ENCODE assay signal across 21 cellular contexts in the genomic region with DNA sequence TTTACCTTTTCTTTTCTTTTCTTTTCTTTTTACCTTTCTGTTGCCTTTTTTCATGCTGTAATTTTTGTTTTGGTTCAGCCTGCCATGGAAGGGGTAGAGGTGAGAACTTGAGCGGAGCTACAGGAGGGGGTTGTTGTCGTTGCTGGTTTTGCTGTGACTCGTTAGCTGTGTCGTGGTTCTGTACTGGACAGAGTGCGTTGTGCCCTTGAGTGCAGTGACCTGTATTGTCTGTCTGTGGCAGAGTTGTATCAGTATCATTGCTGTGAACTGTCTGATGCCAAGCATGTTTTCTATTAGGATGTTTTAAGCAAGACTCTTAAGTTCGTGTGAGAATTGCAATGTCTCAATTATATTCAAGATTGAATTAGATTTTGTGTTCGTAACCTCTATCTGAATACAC.
"Had no signal": no experiment of that assay in that cellular context is flagged by ENCODE, and none has a peak within 500 bp of the region (broad histone marks: within the 10 kb centered on the region; RNA-seq: fewer than 3 reads in every experiment).

No MANE protein-coding gene starts in this region.

- H3K27me3 Mint-ChIP-seq: activated naive CD4-positive, alpha-beta T cell treated with anti-CD3 and anti-CD28 coated beads, Interleukin-2, amount 10 ng/mL, durations not matched to agents 7 days and 5 days; naive B cell; stimulated activated naive CD8-positive, alpha-beta T cell treated with anti-CD3 and anti-CD28 coated beads, Interleukin-15, amount 100 ng/mL, for 72 hours had no signal

- H3K27me3 ChIP-seq: body of pancreas, tibial artery had no signal

- H3K27ac Mint-ChIP-seq: activated naive CD4-positive, alpha-beta T cell treated with anti-CD3 and anti-CD28 coated beads, Interleukin-2, amount 10 ng/mL, durations not matched to agents 7 days and 5 days; stimulated activated naive CD8-positive, alpha-beta T cell treated with anti-CD3 and anti-CD28 coated beads, Interleukin-15, amount 100 ng/mL, for 72 hours had no signal

- ATAC-seq: activated T-cell treated with anti-CD3 and anti-CD28 coated beads, Interleukin-2, amount 50 U/mL, for 4 hours; body of pancreas; esophagus mucosa; lower lobe of right lung; stimulated activated naive CD8-positive, alpha-beta T cell treated with anti-CD3 and anti-CD28 coated beads, Interleukin-15, amount 100 ng/mL, for 72 hours had no signal

- H3K9me3 ChIP-seq: body of pancreas, lower lobe of right lung, psoas muscle, tibial artery had no signal

- H3K4me1 ChIP-seq: body of pancreas, lower lobe of right lung had no signal

- H3K27ac ChIP-seq: body of pancreas, lower lobe of right lung, psoas muscle, SK-N-MC, tibial artery, WERI-Rb-1 had no signal

- H3K4me3 ChIP-seq: body of pancreas, lower lobe of right lung, psoas muscle, SK-N-MC, tibial artery had no signal

- H3K4me1 Mint-ChIP-seq: activated naive CD4-positive, alpha-beta T cell treated with anti-CD3 and anti-CD28 coated beads, Interleukin-2, amount 10 ng/mL, durations not matched to agents 7 days and 5 days; naive B cell; stimulated activated naive CD8-positive, alpha-beta T cell treated with anti-CD3 and anti-CD28 coated beads, Interleukin-15, amount 100 ng/mL, for 72 hours had no signal

- H3K4me3 Mint-ChIP-seq: activated naive CD4-positive, alpha-beta T cell treated with anti-CD3 and anti-CD28 coated beads, Interleukin-2, amount 10 ng/mL, durations not matched to agents 7 days and 5 days; activated T-cell treated with anti-CD3 and anti-CD28 coated beads, Interleukin-2, amount 50 U/mL, for 4 hours; naive B cell; stimulated activated naive CD8-positive, alpha-beta T cell treated with anti-CD3 and anti-CD28 coated beads, Interleukin-15, amount 100 ng/mL, for 72 hours had no signal

- DNase-seq: activated CD4-positive, alpha-beta T cell treated with anti-CD3 and anti-CD28 coated beads, Interleukin-2, amount 50 U/mL, for 4 hours; activated CD8-positive, alpha-beta memory T cell treated with anti-CD3 and anti-CD28 coated beads for 24 hours; activated CD8-positive, alpha-beta memory T cell treated with anti-CD3 and anti-CD28 coated beads, Interleukin-2, amount 50 U/mL, for 4 hours; activated naive CD4-positive, alpha-beta T cell treated with anti-CD3 and anti-CD28 coated beads, Interleukin-2, amount 10 ng/mL, durations not matched to agents 7 days and 5 days; activated T-cell treated with anti-CD3 and anti-CD28 coated beads, Interleukin-2, amount 50 U/mL, for 4 hours; anterior cingulate cortex; body of pancreas; central memory CD4-positive, alpha-beta T cell; dermis blood vessel endothelial cell; effector memory CD4-positive, alpha-beta T cell; left cardiac atrium; lower lobe of right lung; mesendoderm; naive B cell; psoas muscle; stimulated activated CD4-positive, alpha-beta T cell treated with anti-CD3 and anti-CD28 coated beads, Interleukin-4, amount 100 ng/mL, for 4 hours; stimulated activated naive CD8-positive, alpha-beta T cell treated with anti-CD3 and anti-CD28 coated beads, Interleukin-15, amount 100 ng/mL, for 72 hours; tibial artery; WERI-Rb-1 had no signal
